Comparison of ENCODE assay signal across 9 cellular contexts in genomic region chr9:135343733-135344522, GRCh38.
DNase-seq lines count a peak whose midpoint lies in the region; ATAC-seq and TF ChIP-seq lines count a peak whose summit lies in the region.
"Had no signal": no experiment of that assay in that cellular context is flagged by ENCODE, and none has a peak within 500 bp of the region (broad histone marks: within the 10 kb centered on the region; RNA-seq: fewer than 3 reads in every experiment).

No MANE protein-coding gene starts in this region.

- no peak overlapping the region for H3K27ac ChIP-seq in transverse colon

- H3K4me3 Mint-ChIP-seq in naive thymus-derived CD8-positive, alpha-beta T cell: no peak overlapping the region
- H3K4me3 Mint-ChIP-seq: dendritic cell treated with granulocyte-macrophage colony-stimulating factor and Interleukin-4, amounts not matched to agents 40 ng/mL and 50 ng/mL, for 4 days had no signal

- POLR2A ChIA-PET in naive thymus-derived CD8-positive, alpha-beta T cell (lab: Charles Lee): no interaction called here

- TF ChIP-seq CTCF in epithelial cell of proximal tubule (conservative IDR thresholded peaks at IDR 0.05; ENCODE audit: low read depth, low read length) (peak; percentile 67), transverse colon (IDR thresholded peaks at IDR 0.05) (peak; percentile 69 to 90 (median 81))

- in situ Hi-C loops in transverse colon (cut with MboI; ENCODE audit: low pct_ligation_motif_present in 1 of 4, low pct_unique_long_range_greater_than_20kb in 1 of 4, low sequenced_read_pairs in 3 of 4): loop anchor here in 3 of 4 donors (10.0 to 25.0 kb wide), 2 partner anchors 257 to 259 kb away; partner anchors contain the start of gene OLFM1 (in 3 of the 3)

- WGBS in transverse colon (ENCODE audit: low coverage in 1 of 2), 2 donors: 29% methylated on average over 24 of the region's 27 CpGs; no CpG with 5 or more reads in 1 of the 2 donors

- intact Hi-C loops in transverse colon (cut with DNase I; ENCODE audit: low total_unique reads): loop anchor here (5.0 kb wide), 1 partner anchor 257 kb away; the partner anchor contains the start of gene OLFM1

- H3K4me3 ChIP-seq in epithelial cell of proximal tubule (ENCODE audit: low read depth, low read length) (no peak overlapping the region), transverse colon (no peak overlapping the region)

- peaks cover 0 to 21% (median 14%) of the 10 kb centered on the region in 5 donors for H3K27me3 Mint-ChIP-seq in naive thymus-derived CD8-positive, alpha-beta T cell

- no peaks in the 10 kb centered on the region for H3K4me1 ChIP-seq in transverse colon

- peaks cover 28% of the 10 kb centered on the region for H3K27me3 ChIP-seq in transverse colon

- H3K4me1 Mint-ChIP-seq in naive thymus-derived CD8-positive, alpha-beta T cell: no peaks in the 10 kb centered on the region

- H3K27ac Mint-ChIP-seq in naive thymus-derived CD8-positive, alpha-beta T cell: no peak overlapping the region
- H3K27ac Mint-ChIP-seq: dendritic cell treated with granulocyte-macrophage colony-stimulating factor and Interleukin-4, amounts not matched to agents 40 ng/mL and 50 ng/mL, for 4 days had no signal

- DNase-seq in NCI-H524 (lab: John Stamatoyannopoulos, UW) (peak; percentile 62 to 82), NCI-H524 treated with DMSO at 0.1 percent for 48 hours (lab: John Stamatoyannopoulos, UW) (no peak), NCI-H2029 treated with DMSO at 0.1 percent for 48 hours (lab: John Stamatoyannopoulos, UW) (peak; percentile 4), epithelial cell of proximal tubule (ENCODE audit: low read depth) (no peak), transverse colon (peak; percentile 52)
- peak; percentile 12 to 25 for DNase-seq in activated CD4-positive, alpha-beta T cell treated with anti-CD3 and anti-CD28 coated beads, Interleukin-2, amount 50 U/mL, for 4 hours
- DNase-seq in naive thymus-derived CD8-positive, alpha-beta T cell: peak in 8 of 10 donors; percentile 9 to 60 (median 22)

- TF ChIP-seq EP300 in transverse colon (IDR thresholded peaks at IDR 0.05; ENCODE audit: low read depth): no peak

- peak in 1 of 2 donors; percentile 41 for ATAC-seq in naive thymus-derived CD8-positive, alpha-beta T cell
- no peak for ATAC-seq in GM21381 (IDR thresholded peaks at IDR 0.05; ENCODE audit: unreplicated experiment)

- no peak for TF ChIP-seq POLR2A in transverse colon (IDR thresholded peaks at IDR 0.05)

- no peaks in the 10 kb centered on the region for H3K9me3 ChIP-seq in transverse colon

- no peaks in the 10 kb centered on the region for H3K36me3 Mint-ChIP-seq in naive thymus-derived CD8-positive, alpha-beta T cell

- H3K36me3 ChIP-seq in transverse colon: no peaks in the 10 kb centered on the region

- H3K9me3 Mint-ChIP-seq in naive thymus-derived CD8-positive, alpha-beta T cell: no peaks in the 10 kb centered on the region
- H3K9me3 Mint-ChIP-seq: dendritic cell treated with granulocyte-macrophage colony-stimulating factor and Interleukin-4, amounts not matched to agents 40 ng/mL and 50 ng/mL, for 4 days had no signal

Comparison
In these comparisons a context has a peak if more than half of its experiments do, and no peak if none do; other contexts are left out.
1. DNase-seq: peak in NCI-H524 (2 of 2), NCI-H2029 treated with DMSO at 0.1 percent for 48 hours (single experiment), activated CD4-positive, alpha-beta T cell treated with anti-CD3 and anti-CD28 coated beads, Interleukin-2, amount 50 U/mL, for 4 hours (2 of 2), naive thymus-derived CD8-positive, alpha-beta T cell (8 of 10) and transverse colon (single experiment); none in NCI-H524 treated with DMSO at 0.1 percent for 48 hours (single experiment) and epithelial cell of proximal tubule (single experiment).